Comparison of ENCODE assay signal across 8 cellular contexts in genomic region chr16:84729716-84730320, GRCh38. TPM values are rescaled to one million over a fixed set of nuclear protein-coding genes. Genes with fewer than 3 reads are reported as not detected.
DNase-seq lines count a peak whose midpoint lies in the region; ATAC-seq, FAIRE-seq and TF ChIP-seq lines count a peak whose summit lies in the region.

No MANE protein-coding gene starts in this region.

- H3K27ac ChIP-seq in iPS-20b (ENCODE audit: low read length), result no peak overlapping the region
- H3K27ac ChIP-seq in upper lobe of right lung, result peak overlapping the region; percentile 69

- H3K9ac ChIP-seq in iPS-20b (ENCODE audit: low read depth, low read length), result peak overlapping the region; percentile 40

- peaks cover 71% of the 10 kb centered on the region for H3K4me1 ChIP-seq in iPS-20b (ENCODE audit: insufficient read depth, low read length)
- H3K4me1 ChIP-seq in upper lobe of right lung, result peaks cover 38% of the 10 kb centered on the region

- H3K9me3 Mint-ChIP-seq in activated T-cell treated with anti-CD3 and anti-CD28 coated beads, Interleukin-2, amount 50 U/mL, for 24 hours, result no peaks in the 10 kb centered on the region
- H3K9me3 Mint-ChIP-seq in activated T-helper 1 cell treated with anti-CD3 and anti-CD28 coated beads, Interleukin-12 subunit alpha, Interleukin-12 subunit beta, Interleukin-2, Interleukin-4 antibody, amounts not matched to agents 30 ng/mL and 10 ng/mL and 1 ng/mL, durations not matched to agents 14 hours and 24 hours and 36 hours, result no peaks in the 10 kb centered on the region

- no peaks in the 10 kb centered on the region for H3K27me3 Mint-ChIP-seq in activated T-cell treated with anti-CD3 and anti-CD28 coated beads, Interleukin-2, amount 50 U/mL, for 24 hours
- H3K27me3 Mint-ChIP-seq in activated T-helper 1 cell treated with anti-CD3 and anti-CD28 coated beads, Interleukin-12 subunit alpha, Interleukin-12 subunit beta, Interleukin-2, Interleukin-4 antibody, amounts not matched to agents 30 ng/mL and 10 ng/mL and 1 ng/mL, durations not matched to agents 14 hours and 24 hours and 36 hours (ENCODE audit: insufficient read depth), result no peaks in the 10 kb centered on the region

- intact Hi-C loops in activated T-helper 1 cell treated with anti-CD3 and anti-CD28 coated beads, Interleukin-12 subunit alpha, Interleukin-12 subunit beta, Interleukin-2, Interleukin-4 antibody, amounts not matched to agents 30 ng/mL and 10 ng/mL and 1 ng/mL, durations not matched to agents 14 hours and 24 hours and 36 hours (cut with micrococcal nuclease), result loop anchor here (10.0 kb wide), 1 partner anchor 455 kb away; no protein-coding TSS in a partner anchor
- intact Hi-C loops in upper lobe of right lung (cut with DNase I), result loop anchor here (10.0 kb wide), 2 partner anchors 105 to 215 kb away; no protein-coding TSS in a partner anchor

- H3K4me3 Mint-ChIP-seq in activated T-cell treated with anti-CD3 and anti-CD28 coated beads, Interleukin-2, amount 50 U/mL, for 24 hours, result no peak overlapping the region
- H3K4me3 Mint-ChIP-seq in activated T-helper 1 cell treated with anti-CD3 and anti-CD28 coated beads, Interleukin-12 subunit alpha, Interleukin-12 subunit beta, Interleukin-2, Interleukin-4 antibody, amounts not matched to agents 30 ng/mL and 10 ng/mL and 1 ng/mL, durations not matched to agents 14 hours and 24 hours and 36 hours, result peak overlapping the region; percentile 19

- peaks cover 34% of the 10 kb centered on the region for H3K36me3 Mint-ChIP-seq in activated T-cell treated with anti-CD3 and anti-CD28 coated beads, Interleukin-2, amount 50 U/mL, for 24 hours (ENCODE audit: low read depth)
- peaks cover 9% of the 10 kb centered on the region for H3K36me3 Mint-ChIP-seq in activated T-helper 1 cell treated with anti-CD3 and anti-CD28 coated beads, Interleukin-12 subunit alpha, Interleukin-12 subunit beta, Interleukin-2, Interleukin-4 antibody, amounts not matched to agents 30 ng/mL and 10 ng/mL and 1 ng/mL, durations not matched to agents 14 hours and 24 hours and 36 hours (ENCODE audit: low read depth)

- no peak for TF ChIP-seq CTCF in upper lobe of right lung (IDR thresholded peaks at IDR 0.05)

- H3K4me1 Mint-ChIP-seq in activated T-cell treated with anti-CD3 and anti-CD28 coated beads, Interleukin-2, amount 50 U/mL, for 24 hours (ENCODE audit: low read depth), result peaks cover 64% of the 10 kb centered on the region
- peaks cover 57% of the 10 kb centered on the region for H3K4me1 Mint-ChIP-seq in activated T-helper 1 cell treated with anti-CD3 and anti-CD28 coated beads, Interleukin-12 subunit alpha, Interleukin-12 subunit beta, Interleukin-2, Interleukin-4 antibody, amounts not matched to agents 30 ng/mL and 10 ng/mL and 1 ng/mL, durations not matched to agents 14 hours and 24 hours and 36 hours (ENCODE audit: low read depth)

- H3K4me3 ChIP-seq in iPS-20b (ENCODE audit: low read length) (no peak overlapping the region), upper lobe of right lung (peak overlapping the region; percentile 12)

- H3K27me3 ChIP-seq in iPS-20b (ENCODE audit: insufficient read depth, low read length) (no peaks in the 10 kb centered on the region), upper lobe of right lung (no peaks in the 10 kb centered on the region)

- H3K27ac Mint-ChIP-seq in activated T-cell treated with anti-CD3 and anti-CD28 coated beads, Interleukin-2, amount 50 U/mL, for 24 hours, result peak overlapping the region; percentile 72
- H3K27ac Mint-ChIP-seq in activated T-helper 1 cell treated with anti-CD3 and anti-CD28 coated beads, Interleukin-12 subunit alpha, Interleukin-12 subunit beta, Interleukin-2, Interleukin-4 antibody, amounts not matched to agents 30 ng/mL and 10 ng/mL and 1 ng/mL, durations not matched to agents 14 hours and 24 hours and 36 hours, result peak overlapping the region; percentile 12

- H3K9me3 ChIP-seq in iPS-20b (ENCODE audit: insufficient read depth, low read depth, low read length) (no peaks in the 10 kb centered on the region), upper lobe of right lung (no peaks in the 10 kb centered on the region)

- ATAC-seq in upper lobe of right lung, result no peak

- no peak for DNase-seq in activated T-cell treated with anti-CD3 and anti-CD28 coated beads, Interleukin-2, amount 50 U/mL, for 24 hours
- DNase-seq in activated T-cell treated with anti-CD3 and anti-CD28 coated beads, Interleukin-2, amount 50 U/mL, for 1 hour, result no peak
- no peak for DNase-seq in activated T-helper 1 cell treated with anti-CD3 and anti-CD28 coated beads, Interleukin-12 subunit alpha, Interleukin-12 subunit beta, Interleukin-2, Interleukin-4 antibody, amounts not matched to agents 30 ng/mL and 10 ng/mL and 1 ng/mL, durations not matched to agents 14 hours and 24 hours and 36 hours (ENCODE audit: low spot score)
- DNase-seq in upper lobe of right lung (no peak), NCI-H1105 treated with DMSO at 0.1 percent for 48 hours (lab: John Stamatoyannopoulos, UW) (no peak), HTR-8/SVneo (ENCODE audit: insufficient read length, low spot score) (no peak)
- no peak for DNase-seq in activated effector memory CD4-positive, alpha-beta T cell treated with Interleukin-2 at 50 U/mL for 16 hours

- no peak for FAIRE-seq in HTR-8/SVneo (lab: Jason Lieb, UNC)

- peaks cover 14% of the 10 kb centered on the region for H3K36me3 ChIP-seq in iPS-20b (ENCODE audit: insufficient read depth, low read depth, low read length)
- H3K36me3 ChIP-seq in upper lobe of right lung, result peaks cover 11% of the 10 kb centered on the region

RNA-seq across cellular contexts. Expression of gene USP10, which starts 30.0 kb away (rescaled TPM):
- 153 and 159 TPM in 2 replicates for total RNA-seq in activated T-helper 1 cell treated with anti-CD3 and anti-CD28 coated beads, Interleukin-12 subunit alpha, Interleukin-12 subunit beta, Interleukin-2, Interleukin-4 antibody, amounts not matched to agents 30 ng/mL and 10 ng/mL and 1 ng/mL, durations not matched to agents 14 hours and 24 hours and 36 hours
- total RNA-seq in upper lobe of right lung, result 59.6 TPM
